2 cellular contexts compared by ENCODE assay signal in the genomic region with DNA sequence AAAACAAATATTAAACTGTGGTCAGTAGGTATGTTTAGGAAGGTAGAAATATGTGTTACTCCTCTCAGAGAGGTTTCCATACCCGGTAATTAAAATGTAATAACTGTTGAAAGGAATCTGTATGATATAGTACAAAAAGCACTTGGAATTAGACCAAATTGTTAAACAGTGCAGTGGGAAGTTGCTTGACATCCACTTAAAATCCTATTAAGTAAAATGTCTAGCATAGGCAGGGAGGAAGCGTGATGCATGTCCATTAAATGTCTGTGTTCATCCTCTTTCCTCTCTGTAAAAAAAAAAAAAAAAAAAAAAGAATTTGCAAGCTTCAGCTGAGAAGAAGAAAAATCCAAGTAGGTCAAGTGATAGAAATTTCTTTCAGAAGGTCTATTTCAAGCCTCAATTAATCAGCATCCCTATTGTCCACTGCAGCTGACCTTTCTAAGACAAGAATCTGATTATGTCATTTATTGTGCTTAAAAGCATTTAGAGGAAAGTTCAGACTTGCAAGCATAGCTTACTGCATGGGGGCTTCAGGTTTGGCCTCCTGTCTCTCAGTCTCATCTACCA.
TF ChIP-seq lines count a peak whose summit lies in the region.

No MANE protein-coding gene starts in this region.

TF ChIP-seq in IMR-90, 13 proteins besides CTCF, POLR2A, EP300 and RAD21:
- TF ChIP-seq MAZ (IDR thresholded peaks at IDR 0.05; ENCODE audit: borderline replicate concordance, low read depth, low read length), result no peak
- TF ChIP-seq MAFK (IDR thresholded peaks at IDR 0.05; ENCODE audit: low read depth, low read length), result no peak
- no peak for TF ChIP-seq MXI1 (IDR thresholded peaks at IDR 0.05; ENCODE audit: borderline replicate concordance, low read depth, low read length)
- TF ChIP-seq RCOR1 (IDR thresholded peaks at IDR 0.05; ENCODE audit: insufficient replicate concordance, low read length), result no peak
- TF ChIP-seq SMC3 (IDR thresholded peaks at IDR 0.05; ENCODE audit: low read depth, low read length), result no peak
- TF ChIP-seq, protein P1, sequence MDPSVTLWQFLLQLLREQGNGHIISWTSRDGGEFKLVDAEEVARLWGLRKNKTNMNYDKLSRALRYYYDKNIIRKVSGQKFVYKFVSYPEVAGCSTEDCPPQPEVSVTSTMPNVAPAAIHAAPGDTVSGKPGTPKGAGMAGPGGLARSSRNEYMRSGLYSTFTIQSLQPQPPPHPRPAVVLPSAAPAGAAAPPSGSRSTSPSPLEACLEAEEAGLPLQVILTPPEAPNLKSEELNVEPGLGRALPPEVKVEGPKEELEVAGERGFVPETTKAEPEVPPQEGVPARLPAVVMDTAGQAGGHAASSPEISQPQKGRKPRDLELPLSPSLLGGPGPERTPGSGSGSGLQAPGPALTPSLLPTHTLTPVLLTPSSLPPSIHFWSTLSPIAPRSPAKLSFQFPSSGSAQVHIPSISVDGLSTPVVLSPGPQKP (IDR thresholded peaks at IDR 0.05; ENCODE audit: borderline replicate concordance, low read depth, low read length), result no peak
- TF ChIP-seq RFX5 (IDR thresholded peaks at IDR 0.05; ENCODE audit: low read depth, low read length), result no peak
- no peak for TF ChIP-seq NFE2L2 (IDR thresholded peaks at IDR 0.05; ENCODE audit: low read depth, low read length)
- TF ChIP-seq CEBPB (IDR thresholded peaks at IDR 0.05; ENCODE audit: low read depth, low read length), result no peak
- TF ChIP-seq, protein P2, sequence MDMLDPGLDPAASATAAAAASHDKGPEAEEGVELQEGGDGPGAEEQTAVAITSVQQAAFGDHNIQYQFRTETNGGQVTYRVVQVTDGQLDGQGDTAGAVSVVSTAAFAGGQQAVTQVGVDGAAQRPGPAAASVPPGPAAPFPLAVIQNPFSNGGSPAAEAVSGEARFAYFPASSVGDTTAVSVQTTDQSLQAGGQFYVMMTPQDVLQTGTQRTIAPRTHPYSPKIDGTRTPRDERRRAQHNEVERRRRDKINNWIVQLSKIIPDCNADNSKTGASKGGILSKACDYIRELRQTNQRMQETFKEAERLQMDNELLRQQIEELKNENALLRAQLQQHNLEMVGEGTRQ (IDR thresholded peaks at IDR 0.05; ENCODE audit: low read depth, low read length), result no peak
- TF ChIP-seq BHLHE40 (IDR thresholded peaks at IDR 0.05; ENCODE audit: low read depth, low read length), result no peak

TF ChIP-seq in endothelial cell of umbilical vein, 7 proteins besides CTCF, POLR2A, EP300 and RAD21:
- TF ChIP-seq POLR2AphosphoS5 (IDR thresholded peaks at IDR 0.05; ENCODE audit: insufficient read depth, low read depth, low read length), result no peak
- no peak for TF ChIP-seq FOS (IDR thresholded peaks at IDR 0.05; ENCODE audit: borderline replicate concordance, insufficient read depth, low read length)
- TF ChIP-seq MYC (IDR thresholded peaks at IDR 0.05; ENCODE audit: low read depth, low read length), result no peak
- TF ChIP-seq, protein P3, sequence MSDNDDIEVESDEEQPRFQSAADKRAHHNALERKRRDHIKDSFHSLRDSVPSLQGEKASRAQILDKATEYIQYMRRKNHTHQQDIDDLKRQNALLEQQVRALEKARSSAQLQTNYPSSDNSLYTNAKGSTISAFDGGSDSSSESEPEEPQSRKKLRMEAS (IDR thresholded peaks at IDR 0.05; ENCODE audit: insufficient read depth, insufficient read length), result no peak
